In genomic region chr5:3225201-3225960, GRCh38 we compare ENCODE assay signal across 20 cellular contexts.
"Had no signal": no experiment of that assay in that cellular context is flagged by ENCODE, and none has a peak within 500 bp of the region (broad histone marks: within the 10 kb centered on the region; RNA-seq: fewer than 3 reads in every experiment).

No MANE protein-coding gene starts in this region.

- DNase-seq: activated B cell treated with CpG ODN at 0.5 μM for 24 hours; activated CD4-positive, alpha-beta T cell treated with anti-CD3 and anti-CD28 coated beads for 1 hour; activated CD4-positive, alpha-beta T cell treated with anti-CD3 and anti-CD28 coated beads, Interleukin-2, amount 10 ng/mL, durations not matched to agents 24 days and 14 days; activated CD4-positive, alpha-beta T cell treated with anti-CD3 and anti-CD28 coated beads, Interleukin-2, amount 50 U/mL, for 48 hours; activated CD8-positive, alpha-beta memory T cell treated with anti-CD3 and anti-CD28 coated beads, Interleukin-2, amount 10 ng/mL, durations not matched to agents 7 days and 5 days; activated effector memory CD4-positive, alpha-beta T cell treated with Interleukin-2 at 50 U/mL for 16 hours; activated naive CD4-positive, alpha-beta T cell; activated T-cell treated with anti-CD3 and anti-CD28 coated beads, Interleukin-2, amount 50 U/mL, for 24 hours; MV-4-11; NCI-H1417 treated with DMSO at 0.1 percent for 48 hours; NCI-H1694; NCI-H446; PC-9; SIG-M5; T-cell; T-helper 2 cell; T1000 had no signal

- H3K36me3 ChIP-seq: MG63 had no signal

- H3K27ac ChIP-seq: KMS-11, PC-9, SK-N-MC had no signal

- H3K27me3 ChIP-seq: MG63 had no signal

- H3K4me3 ChIP-seq: MG63, PC-9, SK-N-MC had no signal

- H3K9me3 ChIP-seq: MG63 had no signal
